In the genomic region with DNA sequence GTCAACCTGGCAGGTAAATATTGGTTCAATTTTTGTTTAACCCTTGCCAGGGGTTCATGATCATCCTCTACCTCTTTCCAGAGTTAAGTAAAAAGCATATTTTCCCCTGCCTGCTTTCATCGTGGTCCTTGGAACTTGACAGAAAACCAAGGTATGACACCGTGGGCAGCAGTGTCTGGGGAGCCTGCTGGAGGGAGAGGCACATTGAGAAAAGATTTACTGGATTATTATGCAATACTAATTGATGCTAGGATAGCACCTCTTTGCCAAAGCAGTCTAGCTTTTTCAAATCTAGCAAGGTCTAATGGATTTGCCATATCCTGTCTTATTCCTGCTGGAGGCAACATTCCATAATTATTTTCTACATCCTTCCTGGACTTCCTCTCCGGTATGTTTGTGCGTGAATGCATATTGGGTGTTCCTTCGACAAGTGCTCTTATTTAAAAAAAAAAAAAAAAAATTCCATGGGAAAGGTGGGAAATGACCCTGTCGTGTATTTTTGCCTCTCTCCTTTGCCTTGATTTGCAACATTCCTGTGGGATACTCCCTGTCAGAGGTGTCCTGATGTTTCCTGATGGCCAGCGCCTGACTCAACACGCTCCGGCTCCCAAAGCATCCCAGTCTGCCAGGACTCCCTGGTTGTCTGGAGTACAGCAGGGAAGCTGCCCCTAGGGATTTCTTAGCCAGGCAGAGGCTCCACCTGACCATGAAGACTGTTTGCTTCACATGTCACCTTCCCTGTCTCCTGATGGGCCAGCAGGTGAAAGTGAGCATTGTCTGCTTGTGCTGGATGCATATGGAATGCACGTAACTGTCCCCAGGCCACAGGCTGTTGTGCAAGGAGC, we compare ENCODE assay signal across 8 cellular contexts. TPM values are rescaled to one million over a fixed set of nuclear protein-coding genes. Genes with fewer than 3 reads are reported as not detected.
DNase-seq lines count a peak whose midpoint lies in the region; ATAC-seq, FAIRE-seq and TF ChIP-seq lines count a peak whose summit lies in the region.

No MANE protein-coding gene starts in this region.

- H3K79me2 ChIP-seq in smooth muscle cell (ENCODE audit: low read depth), result peaks cover 47% of the 10 kb centered on the region

- peak overlapping the region; percentile 98 for H3K9ac ChIP-seq in smooth muscle cell (ENCODE audit: low read depth)

- no peak for FAIRE-seq in D721Med (lab: Jason Lieb, UNC)

- H3K4me1 Mint-ChIP-seq in activated naive CD4-positive, alpha-beta T cell treated with anti-CD3 and anti-CD28 coated beads for 36 hours (ENCODE audit: low read depth), result peaks cover 64% of the 10 kb centered on the region
- H3K4me1 Mint-ChIP-seq in activated T-helper 17 cell treated with anti-CD3 and anti-CD28 coated beads, Interleukin-2, amount 50 U/mL, for 72 hours, result peaks cover 26% of the 10 kb centered on the region

- no peak for TF ChIP-seq POLR2A in lower leg skin (IDR thresholded peaks at IDR 0.05)

- H3K4me1 ChIP-seq in smooth muscle cell (ENCODE audit: low read depth), result peaks cover 18% of the 10 kb centered on the region

- H3K4me3 ChIP-seq in smooth muscle cell, result peak overlapping the region; percentile 73
- no peak overlapping the region for H3K4me3 ChIP-seq in lower leg skin (ENCODE audit: low read depth, poor library complexity, severe bottlenecking)

- no peaks in the 10 kb centered on the region for H3K9me3 Mint-ChIP-seq in activated naive CD4-positive, alpha-beta T cell treated with anti-CD3 and anti-CD28 coated beads for 36 hours
- no peaks in the 10 kb centered on the region for H3K9me3 Mint-ChIP-seq in activated T-helper 17 cell treated with anti-CD3 and anti-CD28 coated beads, Interleukin-2, amount 50 U/mL, for 72 hours

- H3K27me3 Mint-ChIP-seq in activated naive CD4-positive, alpha-beta T cell treated with anti-CD3 and anti-CD28 coated beads for 36 hours (ENCODE audit: low read depth), result no peaks in the 10 kb centered on the region
- H3K27me3 Mint-ChIP-seq in activated T-helper 17 cell treated with anti-CD3 and anti-CD28 coated beads, Interleukin-2, amount 50 U/mL, for 72 hours, result no peaks in the 10 kb centered on the region

- no peak overlapping the region for H2AFZ ChIP-seq in smooth muscle cell (ENCODE audit: low read depth)

- no peak for ATAC-seq in activated T-helper 17 cell treated with anti-CD3 and anti-CD28 coated beads, Interleukin-2, amount 50 U/mL, for 72 hours (replicated peaks)
- peak; percentile 10 for ATAC-seq in left ventricle myocardium superior

- peaks cover 41% of the 10 kb centered on the region for H3K36me3 Mint-ChIP-seq in activated naive CD4-positive, alpha-beta T cell treated with anti-CD3 and anti-CD28 coated beads for 36 hours (ENCODE audit: low read depth)
- H3K36me3 Mint-ChIP-seq in activated T-helper 17 cell treated with anti-CD3 and anti-CD28 coated beads, Interleukin-2, amount 50 U/mL, for 72 hours (ENCODE audit: low read depth), result peaks cover 67% of the 10 kb centered on the region

- no peak for TF ChIP-seq CTCF in smooth muscle cell (IDR thresholded peaks at IDR 0.05; ENCODE audit: borderline replicate concordance, insufficient read depth, poor library complexity, severe bottlenecking)
- TF ChIP-seq CTCF in D721Med (IDR thresholded peaks at IDR 0.05; ENCODE audit: insufficient read depth, missing control alignments), result no peak
- no peak for TF ChIP-seq CTCF in lower leg skin (IDR thresholded peaks at IDR 0.05)

- intact Hi-C loops in activated naive CD4-positive, alpha-beta T cell treated with anti-CD3 and anti-CD28 coated beads for 36 hours (cut with micrococcal nuclease), result loop anchor here (1.0 kb wide), 1 partner anchor 21 kb away; no protein-coding TSS in a partner anchor
- intact Hi-C loops in left ventricle myocardium superior (cut with micrococcal nuclease) (no loop called here), lower leg skin (cut with DNase I; ENCODE audit: low total_unique reads) (no loop called here)

- H3K36me3 ChIP-seq in smooth muscle cell (ENCODE audit: low read depth), result peaks cover 3% of the 10 kb centered on the region

- H3K27ac ChIP-seq in smooth muscle cell (ENCODE audit: low read depth), result peak overlapping the region; percentile 99

- peaks cover 37% of the 10 kb centered on the region for H4K20me1 ChIP-seq in smooth muscle cell (ENCODE audit: low read depth)

- WGBS in smooth muscle cell (ENCODE audit: low lambda C conversion rate), result 23% methylated on average over 10 of the region's 10 CpGs
- WGBS in lower leg skin, 2 donors, result 26 to 40% methylated on average over 10 of the region's 10 CpGs

- no peaks in the 10 kb centered on the region for H3K27me3 ChIP-seq in smooth muscle cell (ENCODE audit: low read depth)

- no peaks in the 10 kb centered on the region for H3K9me3 ChIP-seq in smooth muscle cell (replicated peaks; ENCODE audit: low read depth)

- CTCF ChIA-PET in activated naive CD4-positive, alpha-beta T cell treated with anti-CD3 and anti-CD28 coated beads for 36 hours (lab: Charles Lee), result interaction anchor here (0.6 to 5.1 kb wide), 11 partner anchors 9 to 635 kb away, joined by 3 to 24 read pairs (median 7); no protein-coding TSS in a partner anchor

- peak overlapping the region; percentile 99 for H3K4me2 ChIP-seq in smooth muscle cell

- no peak for DNase-seq in activated naive CD4-positive, alpha-beta T cell treated with anti-CD3 and anti-CD28 coated beads for 36 hours
- no peak for DNase-seq in activated naive CD4-positive, alpha-beta T cell treated with Interleukin-2 at 50 U/mL for 16 hours
- DNase-seq in left ventricle myocardium superior, result peak; percentile 54
- DNase-seq in smooth muscle cell (lab: John Stamatoyannopoulos, UW; ENCODE audit: unreplicated experiment), result no peak
- DNase-seq in CD1c-positive myeloid dendritic cell (ENCODE audit: extremely low spot score), result no peak
- DNase-seq in D721Med (ENCODE audit: insufficient read length, low spot score), result no peak
- DNase-seq in lower leg skin (ENCODE audit: low spot score in 2 of 2), result no peak

- peak overlapping the region; percentile 32 for H3K27ac Mint-ChIP-seq in activated naive CD4-positive, alpha-beta T cell treated with anti-CD3 and anti-CD28 coated beads for 36 hours
- peak overlapping the region; percentile 96 for H3K27ac Mint-ChIP-seq in activated T-helper 17 cell treated with anti-CD3 and anti-CD28 coated beads, Interleukin-2, amount 50 U/mL, for 72 hours

- H3F3A ChIP-seq in smooth muscle cell (ENCODE audit: low read depth), result peaks cover 43% of the 10 kb centered on the region

- H3K4me3 Mint-ChIP-seq in activated naive CD4-positive, alpha-beta T cell treated with anti-CD3 and anti-CD28 coated beads for 36 hours, result peak overlapping the region; percentile 71
- H3K4me3 Mint-ChIP-seq in activated T-helper 17 cell treated with anti-CD3 and anti-CD28 coated beads, Interleukin-2, amount 50 U/mL, for 72 hours, result peak overlapping the region; percentile 89

RNA-seq across cellular contexts. Expression of a gene that starts 6.3 kb away (rescaled TPM):
- 10 to 100 TPM; 98.0 to 98.2 TPM for total RNA-seq in activated naive CD4-positive, alpha-beta T cell treated with anti-CD3 and anti-CD28 coated beads for 36 hours
- total RNA-seq in activated T-helper 17 cell treated with anti-CD3 and anti-CD28 coated beads, Interleukin-2, amount 50 U/mL, for 72 hours, result 100 to 1,000 TPM; 217 to 527 TPM
- total RNA-seq in left ventricle myocardium superior (26.8 TPM), smooth muscle cell (170 and 195 TPM in 2 replicates), lower leg skin (100 to 1,000 TPM in 3 of 4 donors, 10 to 100 TPM in 1; 69.9 to 178 (median 143) TPM)
- 209 and 241 TPM in 2 replicates for polyA plus RNA-seq in smooth muscle cell
